ENCODE assay signal across 14 cellular contexts in genomic region chr2:64391940-64392339, GRCh38.
"Had no signal": no experiment of that assay in that cellular context is flagged by ENCODE, and none has a peak within 500 bp of the region (broad histone marks: within the 10 kb centered on the region; RNA-seq: fewer than 3 reads in every experiment).

No MANE protein-coding gene starts in this region.

- H3K4me1 ChIP-seq: parathyroid adenoma, testis had no signal

- H3K4me1 Mint-ChIP-seq: activated CD4-positive, alpha-beta T cell treated with anti-CD3 and anti-CD28 coated beads for 36 hours; activated CD8-positive, alpha-beta memory T cell treated with anti-CD3 and anti-CD28 coated beads, Interleukin-2, amount 10 ng/mL, durations not matched to agents 7 days and 5 days; activated naive CD4-positive, alpha-beta T cell treated with anti-CD3 and anti-CD28 coated beads, Interleukin-2, amount 10 ng/mL, durations not matched to agents 7 days and 5 days; naive B cell; stimulated activated naive CD8-positive, alpha-beta T cell treated with anti-CD3 and anti-CD28 coated beads, Interleukin-15, amount 100 ng/mL, for 72 hours had no signal

- H3K27ac Mint-ChIP-seq: activated CD4-positive, alpha-beta memory T cell treated with anti-CD3 and anti-CD28 coated beads for 36 hours; activated CD4-positive, alpha-beta T cell treated with anti-CD3 and anti-CD28 coated beads for 36 hours; activated CD8-positive, alpha-beta memory T cell treated with anti-CD3 and anti-CD28 coated beads, Interleukin-2, amount 10 ng/mL, durations not matched to agents 7 days and 5 days; activated naive CD4-positive, alpha-beta T cell treated with anti-CD3 and anti-CD28 coated beads, Interleukin-2, amount 10 ng/mL, durations not matched to agents 7 days and 5 days; naive B cell; stimulated activated naive CD8-positive, alpha-beta T cell treated with anti-CD3 and anti-CD28 coated beads, Interleukin-15, amount 100 ng/mL, for 72 hours had no signal

- H3K27me3 ChIP-seq: dorsolateral prefrontal cortex, testis had no signal

- DNase-seq: activated CD4-positive, alpha-beta memory T cell treated with anti-CD3 and anti-CD28 coated beads for 36 hours; activated CD4-positive, alpha-beta T cell treated with anti-CD3 and anti-CD28 coated beads for 36 hours; activated CD8-positive, alpha-beta memory T cell treated with anti-CD3 and anti-CD28 coated beads, Interleukin-2, amount 10 ng/mL, durations not matched to agents 7 days and 5 days; activated naive CD4-positive, alpha-beta T cell treated with anti-CD3 and anti-CD28 coated beads, Interleukin-2, amount 10 ng/mL, durations not matched to agents 7 days and 5 days; activated T-cell treated with anti-CD3 and anti-CD28 coated beads, Interleukin-2, amount 50 U/mL, for 1 hour; dorsolateral prefrontal cortex; hippocampal formation; kidney; naive B cell; stimulated activated naive CD8-positive, alpha-beta T cell treated with anti-CD3 and anti-CD28 coated beads, Interleukin-15, amount 100 ng/mL, for 72 hours; testis had no signal

- H3K9me3 ChIP-seq: testis had no signal

- H3K27me3 Mint-ChIP-seq: activated CD4-positive, alpha-beta T cell treated with anti-CD3 and anti-CD28 coated beads for 36 hours; stimulated activated naive CD8-positive, alpha-beta T cell treated with anti-CD3 and anti-CD28 coated beads, Interleukin-15, amount 100 ng/mL, for 72 hours had no signal

- H3K4me3 ChIP-seq: dorsolateral prefrontal cortex, lung, testis had no signal

- H3K9ac ChIP-seq: parathyroid adenoma had no signal

- H3K27ac ChIP-seq: dorsolateral prefrontal cortex, parathyroid adenoma, testis had no signal

- FAIRE-seq: endometrium, kidney had no signal

- ATAC-seq: activated CD4-positive, alpha-beta T cell treated with anti-CD3 and anti-CD28 coated beads for 36 hours; activated CD8-positive, alpha-beta memory T cell treated with anti-CD3 and anti-CD28 coated beads, Interleukin-2, amount 10 ng/mL, durations not matched to agents 7 days and 5 days; stimulated activated naive CD8-positive, alpha-beta T cell treated with anti-CD3 and anti-CD28 coated beads, Interleukin-15, amount 100 ng/mL, for 72 hours had no signal

- H3K4me3 Mint-ChIP-seq: activated CD4-positive, alpha-beta memory T cell treated with anti-CD3 and anti-CD28 coated beads for 36 hours; activated CD4-positive, alpha-beta T cell treated with anti-CD3 and anti-CD28 coated beads for 36 hours; activated CD8-positive, alpha-beta memory T cell treated with anti-CD3 and anti-CD28 coated beads, Interleukin-2, amount 10 ng/mL, durations not matched to agents 7 days and 5 days; activated naive CD4-positive, alpha-beta T cell treated with anti-CD3 and anti-CD28 coated beads, Interleukin-2, amount 10 ng/mL, durations not matched to agents 7 days and 5 days; stimulated activated naive CD8-positive, alpha-beta T cell treated with anti-CD3 and anti-CD28 coated beads, Interleukin-15, amount 100 ng/mL, for 72 hours had no signal

- H3K36me3 Mint-ChIP-seq: activated naive CD4-positive, alpha-beta T cell treated with anti-CD3 and anti-CD28 coated beads, Interleukin-2, amount 10 ng/mL, durations not matched to agents 7 days and 5 days had no signal
